Comparison of ENCODE assay signal across 6 cellular contexts in the genomic region with DNA sequence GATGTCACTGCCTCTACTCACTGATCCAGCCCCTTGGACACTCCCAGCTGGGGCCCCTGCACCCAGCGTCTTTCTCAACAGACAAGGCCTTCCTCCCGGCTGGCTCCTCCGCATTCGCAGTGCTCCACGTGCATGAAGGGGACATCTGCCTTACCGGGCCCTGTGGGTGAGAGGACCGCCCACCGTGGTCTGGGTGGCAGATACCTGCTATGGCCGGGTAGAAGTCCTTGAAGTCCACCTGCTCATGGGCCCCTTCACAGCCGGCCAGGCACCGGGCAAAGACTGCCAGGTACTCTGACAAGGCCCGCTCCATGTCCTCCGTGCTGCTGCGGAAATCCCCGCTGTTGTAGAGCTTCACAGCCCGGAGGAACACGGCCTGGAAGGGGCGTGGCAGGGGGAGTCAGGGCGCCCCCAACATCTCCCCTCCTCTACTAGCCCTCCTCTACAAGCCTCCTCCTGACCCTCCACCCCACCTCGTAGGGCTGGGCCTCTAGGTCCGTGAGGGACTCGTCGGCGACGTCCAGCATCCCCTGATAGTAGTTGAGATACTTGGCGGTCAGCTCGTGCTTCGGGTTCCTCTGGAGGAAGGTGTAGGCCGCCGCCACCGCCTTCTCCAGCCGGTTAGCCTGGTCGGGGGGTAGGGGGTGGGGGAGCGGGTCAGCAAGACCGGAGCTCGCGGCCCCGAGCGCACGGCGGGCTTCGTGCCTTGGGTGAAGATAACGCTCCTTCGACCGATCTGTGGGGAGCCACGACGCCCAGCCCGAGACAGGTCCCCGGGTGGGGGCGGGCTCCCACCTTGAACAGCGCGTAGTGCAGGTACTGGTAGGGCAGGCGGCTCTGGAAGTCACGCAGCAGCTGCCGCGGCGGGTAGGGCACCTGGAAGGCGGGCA. TPM values are rescaled to one million over a fixed set of nuclear protein-coding genes. Genes with fewer than 3 reads are reported as not detected.
DNase-seq lines count a peak whose midpoint lies in the region; ATAC-seq and TF ChIP-seq lines count a peak whose summit lies in the region.

No MANE protein-coding gene starts in this region.

- TF ChIP-seq CTCF in lung (IDR thresholded peaks at IDR 0.05; ENCODE audit: control extremely low read depth, extremely low read depth) = no peak

- peak overlapping the region; percentile 66 for H3K4me3 Mint-ChIP-seq in activated CD8-positive, alpha-beta T cell treated with anti-CD3 and anti-CD28 coated beads, Interleukin-2, amount 10 ng/mL, durations not matched to agents 7 days and 5 days

- CTCF ChIA-PET in activated CD8-positive, alpha-beta T cell treated with anti-CD3 and anti-CD28 coated beads, Interleukin-2, amount 10 ng/mL, durations not matched to agents 7 days and 5 days (lab: Charles Lee) = interaction anchor here (0.8 to 2.7 kb wide), 19 partner anchors 9 to 156 kb away, joined by 3 to 15 read pairs (median 4); a partner anchor contains a TSS

- H3K4me1 Mint-ChIP-seq in activated CD8-positive, alpha-beta T cell treated with anti-CD3 and anti-CD28 coated beads, Interleukin-2, amount 10 ng/mL, durations not matched to agents 7 days and 5 days (ENCODE audit: low read depth) = peaks cover 12% of the 10 kb centered on the region

- H3K27me3 ChIP-seq in lung (ENCODE audit: control insufficient read depth, insufficient read depth) = no peaks in the 10 kb centered on the region

- peaks cover 15% of the 10 kb centered on the region for H3K27me3 Mint-ChIP-seq in activated CD8-positive, alpha-beta T cell treated with anti-CD3 and anti-CD28 coated beads, Interleukin-2, amount 10 ng/mL, durations not matched to agents 7 days and 5 days (ENCODE audit: low read depth)

- peaks cover 0 to 14% of the 10 kb centered on the region in 2 donors for H3K4me1 ChIP-seq in lung (ENCODE audit: control insufficient read depth in 2 of 2, insufficient read depth in 2 of 2, low read length in 2 of 2)

- peak overlapping the region; percentile 79 for H3K4me3 ChIP-seq in lung

- peak overlapping the region in 1 of 2 donors; percentile 64 for H3K27ac ChIP-seq in lung (ENCODE audit: low read depth in 1 of 2, low read length in 1 of 2)

- peak; percentile 27 for ATAC-seq in GM18498 (IDR thresholded peaks at IDR 0.05; ENCODE audit: unreplicated experiment)
- ATAC-seq in activated CD8-positive, alpha-beta T cell treated with anti-CD3 and anti-CD28 coated beads, Interleukin-2, amount 10 ng/mL, durations not matched to agents 7 days and 5 days = peak; percentile 49
- no peak for ATAC-seq in lung (ENCODE audit: insufficient read depth, low FRiP score)
- ATAC-seq in GM18502 (IDR thresholded peaks at IDR 0.05; ENCODE audit: poor library complexity, unreplicated experiment) = no peak

- peaks cover 2% of the 10 kb centered on the region for H3K36me3 Mint-ChIP-seq in activated CD8-positive, alpha-beta T cell treated with anti-CD3 and anti-CD28 coated beads, Interleukin-2, amount 10 ng/mL, durations not matched to agents 7 days and 5 days (ENCODE audit: low read depth)

- peaks cover 0 to 2% of the 10 kb centered on the region in 2 donors for H3K36me3 ChIP-seq in lung (ENCODE audit: control insufficient read depth in 2 of 2, insufficient read depth in 2 of 2, low read length in 2 of 2)

- no peaks in the 10 kb centered on the region for H3K9me3 ChIP-seq in lung (ENCODE audit: control insufficient read depth in 2 of 2, insufficient read depth in 1 of 2, low read length in 1 of 2)

- 31% methylated on average over 58 of the region's 58 CpGs for WGBS in lung, 2 donors

- no peak for DNase-seq in activated CD8-positive, alpha-beta T cell treated with anti-CD3 and anti-CD28 coated beads, Interleukin-2, amount 10 ng/mL, durations not matched to agents 7 days and 5 days
- no peak for DNase-seq in lung (ENCODE audit: low spot score)
- DNase-seq in NK-92 (lab: John Stamatoyannopoulos, UW; ENCODE audit: unreplicated experiment) = no peak
- no peak for DNase-seq in HCEC 1CT

- H3K27ac Mint-ChIP-seq in activated CD8-positive, alpha-beta T cell treated with anti-CD3 and anti-CD28 coated beads, Interleukin-2, amount 10 ng/mL, durations not matched to agents 7 days and 5 days = no peak overlapping the region

- no peaks in the 10 kb centered on the region for H3K9me3 Mint-ChIP-seq in activated CD8-positive, alpha-beta T cell treated with anti-CD3 and anti-CD28 coated beads, Interleukin-2, amount 10 ng/mL, durations not matched to agents 7 days and 5 days (ENCODE audit: insufficient read depth)

- POLR2A ChIA-PET in activated CD8-positive, alpha-beta T cell treated with anti-CD3 and anti-CD28 coated beads, Interleukin-2, amount 10 ng/mL, durations not matched to agents 7 days and 5 days (lab: Charles Lee) = interaction anchor here (0.6 to 2.3 kb wide), 5 partner anchors 9 to 123 kb away, joined by 3 to 5 read pairs (median 4); no protein-coding TSS in a partner anchor

RNA-seq across cellular contexts. Expression of a gene that starts 0.8 kb away (rescaled TPM):
- total RNA-seq in activated CD8-positive, alpha-beta T cell treated with anti-CD3 and anti-CD28 coated beads, Interleukin-2, amount 10 ng/mL, durations not matched to agents 7 days and 5 days = 1 to 10 TPM; 2.7 to 3.5 TPM
- 10 to 100 TPM; 12.3 to 13.2 TPM for total RNA-seq in lung
- 1 to 10 TPM; 6.8 to 9.6 TPM for polyA plus RNA-seq in lung

RNA-seq across cellular contexts. Expression of a gene that starts 1.9 kb away (rescaled TPM):
- not detected for total RNA-seq in activated CD8-positive, alpha-beta T cell treated with anti-CD3 and anti-CD28 coated beads, Interleukin-2, amount 10 ng/mL, durations not matched to agents 7 days and 5 days
- 10 to 100 TPM; 53.2 to 64.4 TPM for total RNA-seq in lung
- 10 to 100 TPM; 32.6 to 43.3 TPM for polyA plus RNA-seq in lung

RNA-seq across cellular contexts. Expression of a gene that starts 24.4 kb away (rescaled TPM):
- 1 to 10 TPM; 5.2 to 6.0 TPM for total RNA-seq in activated CD8-positive, alpha-beta T cell treated with anti-CD3 and anti-CD28 coated beads, Interleukin-2, amount 10 ng/mL, durations not matched to agents 7 days and 5 days
- 100 to 1,000 TPM; 118 to 150 TPM for total RNA-seq in lung
- polyA plus RNA-seq in lung = 10 to 100 TPM; 60.9 to 83.6 TPM

RNA-seq across cellular contexts. Expression of a gene that starts 25.1 kb away (rescaled TPM):
- total RNA-seq in activated CD8-positive, alpha-beta T cell treated with anti-CD3 and anti-CD28 coated beads, Interleukin-2, amount 10 ng/mL, durations not matched to agents 7 days and 5 days = 10 to 100 TPM; 15.7 to 17.8 TPM
- 10 to 100 TPM; 36.5 to 39.4 TPM for total RNA-seq in lung
- 10 to 100 TPM; 34.9 to 68.5 TPM for polyA plus RNA-seq in lung

RNA-seq across cellular contexts. Expression of a gene that starts 26.7 kb away (rescaled TPM):
- not detected for total RNA-seq in activated CD8-positive, alpha-beta T cell treated with anti-CD3 and anti-CD28 coated beads, Interleukin-2, amount 10 ng/mL, durations not matched to agents 7 days and 5 days
- total RNA-seq in lung = under 1 TPM in 1 of 2 donors, not detected in 1; 0.09 TPM
- polyA plus RNA-seq in lung = under 1 TPM; 0.08 to 0.12 TPM

Comparison
In these comparisons a context has a peak if more than half of its experiments do, and no peak if none do; other contexts are left out.
1. ATAC-seq: peak in GM18498 (single experiment) and activated CD8-positive, alpha-beta T cell treated with anti-CD3 and anti-CD28 coated beads, Interleukin-2, amount 10 ng/mL, durations not matched to agents 7 days and 5 days (single experiment); none in lung (single experiment) and GM18502 (single experiment).
2. RNA of a gene that starts 1.9 kb away (total RNA-seq): 53.2 to 64.4 TPM in lung; not detected in activated CD8-positive, alpha-beta T cell treated with anti-CD3 and anti-CD28 coated beads, Interleukin-2, amount 10 ng/mL, durations not matched to agents 7 days and 5 days; every median in the first group is over 10 times any median in the second.
3. RNA of a gene that starts 24.4 kb away (total RNA-seq): 118 to 150 TPM in lung; 5.2 to 6.0 TPM in activated CD8-positive, alpha-beta T cell treated with anti-CD3 and anti-CD28 coated beads, Interleukin-2, amount 10 ng/mL, durations not matched to agents 7 days and 5 days; every median in the first group is over 10 times any median in the second.